In genomic region chr4:55794053-55794452, GRCh38 we compare ENCODE assay signal across 1 cellular context.
TF ChIP-seq lines count a peak whose summit lies in the region.

No MANE protein-coding gene starts in this region.

TF ChIP-seq in WTC11, 78 proteins besides CTCF, POLR2A, EP300 and RAD21 (continued from another document):
- TF ChIP-seq ZNF281 (CRISPR knock-in tag; IDR thresholded peaks at IDR 0.05) (no peak), TCF7 (CRISPR knock-in tag; IDR thresholded peaks at IDR 0.05; ENCODE audit: low read depth) (no peak), CREM (CRISPR knock-in tag; IDR thresholded peaks at IDR 0.05) (no peak), ZSCAN18 (CRISPR knock-in tag; IDR thresholded peaks at IDR 0.05) (no peak), JAZF1 (CRISPR knock-in tag; IDR thresholded peaks at IDR 0.05) (no peak), NFYB (CRISPR knock-in tag; conservative IDR thresholded peaks at IDR 0.05; ENCODE audit: low read depth) (no peak), MAX (CRISPR knock-in tag; IDR thresholded peaks at IDR 0.05) (no peak), NR2C2 (CRISPR knock-in tag; IDR thresholded peaks at IDR 0.05) (no peak)
